10 cellular contexts compared by ENCODE assay signal in the genomic region with DNA sequence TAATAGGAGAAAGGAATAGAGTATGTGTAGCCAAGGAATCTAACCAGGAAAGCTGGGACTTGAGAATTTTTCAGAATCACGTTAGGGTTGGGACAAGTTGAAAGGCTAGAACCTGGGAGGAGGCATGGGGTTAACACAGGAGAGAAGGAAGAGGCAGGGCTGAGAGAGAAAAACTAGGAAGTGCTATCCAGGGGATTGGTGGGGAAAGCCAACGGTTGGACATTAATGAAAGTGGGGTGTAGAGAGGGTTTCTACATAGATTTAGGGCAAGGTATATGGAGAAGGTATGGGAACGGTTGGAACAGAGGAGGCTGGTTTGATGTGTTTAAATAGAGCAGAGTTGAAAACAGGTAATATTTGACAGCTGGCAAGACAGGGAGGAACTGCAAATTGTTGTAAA. TPM values are rescaled to one million over a fixed set of nuclear protein-coding genes. Genes with fewer than 3 reads are reported as not detected.
A peak's percentile ranks its signal among the peaks of the same experiment; 100 is the strongest.
DNase-seq lines count a peak whose midpoint lies in the region; ATAC-seq and TF ChIP-seq lines count a peak whose summit lies in the region.
"Had no signal": no experiment of that assay in that cellular context is flagged by ENCODE, and none has a peak within 500 bp of the region (broad histone marks: within the 10 kb centered on the region; RNA-seq: fewer than 3 reads in every experiment).

No MANE protein-coding gene starts in this region.

- no peaks in the 10 kb centered on the region for H3K27me3 Mint-ChIP-seq in naive B cell

- H3K27ac ChIP-seq in AG04450 (ENCODE audit: low read depth, low read length) (no peak overlapping the region), HUES48 (ENCODE audit: low read depth, low read length) (no peak overlapping the region), breast epithelium (peak overlapping the region in 1 of 2 donors; percentile 26)

- H3K36me3 ChIP-seq in HUES48 (ENCODE audit: control insufficient read depth, insufficient read depth, low read length) (peaks cover 55% of the 10 kb centered on the region), breast epithelium (peaks cover 13% of the 10 kb centered on the region)

- no peaks in the 10 kb centered on the region for H3K9me3 Mint-ChIP-seq in naive B cell

- H3K4me1 ChIP-seq in HUES48 (ENCODE audit: control insufficient read depth, insufficient read depth, low read length): peaks cover 18% of the 10 kb centered on the region
- peaks cover 6 to 22% of the 10 kb centered on the region in 2 donors for H3K4me1 ChIP-seq in breast epithelium

- peaks cover 59 to 74% (median 63%) of the 10 kb centered on the region in 3 donors for H3K4me1 Mint-ChIP-seq in naive B cell

- peaks cover 18 to 54% of the 10 kb centered on the region in 2 donors for H3K36me3 Mint-ChIP-seq in naive B cell

- peak overlapping the region; percentile 17 to 99 (median 91) for H3K4me3 Mint-ChIP-seq in naive B cell

- peak overlapping the region; percentile 4 to 98 (median 45) for H3K27ac Mint-ChIP-seq in naive B cell

- H3K27me3 ChIP-seq in AG04450 (ENCODE audit: control insufficient read depth, insufficient read depth, low read length) (no peaks in the 10 kb centered on the region), HUES48 (ENCODE audit: control insufficient read depth, insufficient read depth, low read length) (no peaks in the 10 kb centered on the region), breast epithelium (no peaks in the 10 kb centered on the region)

- peak overlapping the region; percentile 91 for H3K4me3 ChIP-seq in AG04450 (ENCODE audit: low read depth, low read length)
- H3K4me3 ChIP-seq in HUES48 (ENCODE audit: low read depth, low read length): peak overlapping the region; percentile 94
- H3K4me3 ChIP-seq in breast epithelium: peak overlapping the region; percentile 82 to 94 (median 83)

- CTCF ChIA-PET in AG04450 (lab: Charles Lee): no interaction called here

- peak overlapping the region; percentile 99; the same call in 1 of the 2 replicates for H3K9ac ChIP-seq in HUES48 (ENCODE audit: low read depth, low read length)

- intact Hi-C loops in breast epithelium (cut with DNase I; ENCODE audit: low total_unique reads): loop anchor here (10.0 kb wide), 1 partner anchor 100 kb away; a partner anchor contains a TSS

- POLR2A ChIA-PET in AG04450 (lab: Yijun Ruan, JAX): no interaction called here

- DNase-seq in AG04450 (ENCODE audit: low read depth, low spot score) (no peak), breast epithelium (ENCODE audit: low spot score in 2 of 2) (no peak), naive B cell (no peak), DMS53 (lab: John Stamatoyannopoulos, UW) (no peak), NCI-H2107 treated with DMSO at 0.1 percent for 48 hours (lab: John Stamatoyannopoulos, UW; ENCODE audit: unreplicated experiment) (no peak), SIG-M5 (lab: John Stamatoyannopoulos, UW) (no peak)
- DNase-seq: hippocampal formation, NCI-H1417 had no signal

- H3K9me3 ChIP-seq in AG04450 (ENCODE audit: control insufficient read depth, insufficient read depth, low read length): peaks cover 14% of the 10 kb centered on the region
- no peaks in the 10 kb centered on the region for H3K9me3 ChIP-seq in HUES48 (ENCODE audit: control insufficient read depth, insufficient read depth, low read length)
- no peaks in the 10 kb centered on the region for H3K9me3 ChIP-seq in breast epithelium

- TF ChIP-seq POLR2A in breast epithelium (IDR thresholded peaks at IDR 0.05): no peak

- no peak for TF ChIP-seq CTCF in AG04450 (IDR thresholded peaks at IDR 0.05; ENCODE audit: low read depth, low read length)
- no peak for TF ChIP-seq CTCF in breast epithelium (IDR thresholded peaks at IDR 0.05)

- ATAC-seq in naive B cell (ENCODE audit: low read depth in 2 of 2) (no peak), HG03039 (IDR thresholded peaks at IDR 0.05; ENCODE audit: unreplicated experiment) (no peak)

RNA-seq across cellular contexts. Expression of a gene that starts 2.7 kb away (rescaled TPM):
- 80.5 and 116 TPM in 2 replicates for polyA plus RNA-seq in AG04450 (2011; rRNA removed)
- polyA minus RNA-seq in AG04450 (2011; rRNA and poly(A)+ RNA removed): 130 and 214 TPM in 2 replicates
- 100 to 1,000 TPM; 229 to 416 (median 388) TPM for total RNA-seq in breast epithelium
- 100 to 1,000 TPM in 1 of 6 donors, 10 to 100 TPM in 5; 25.0 to 147 (median 45.1) TPM for polyA plus RNA-seq in naive B cell (ENCODE audit: low read depth in 6 of 6)

RNA-seq across cellular contexts. Expression of a gene that starts 21.9 kb away (rescaled TPM):
- 146 and 230 TPM in 2 replicates for polyA plus RNA-seq in AG04450 (2011; rRNA removed)
- 64.6 and 91.4 TPM in 2 replicates for polyA minus RNA-seq in AG04450 (2011; rRNA and poly(A)+ RNA removed)
- 100 to 1,000 TPM; 147 to 292 (median 230) TPM for total RNA-seq in breast epithelium
- polyA plus RNA-seq in naive B cell (ENCODE audit: low read depth in 6 of 6): 100 to 1,000 TPM; 159 to 241 (median 203) TPM

RNA-seq across cellular contexts. Expression of a gene that starts 32.2 kb away (rescaled TPM):
- polyA plus RNA-seq in AG04450 (2011; rRNA removed): not detected in 2 replicates
- not detected in 2 replicates for polyA minus RNA-seq in AG04450 (2011; rRNA and poly(A)+ RNA removed)
- not detected for total RNA-seq in breast epithelium
- not detected for polyA plus RNA-seq in naive B cell (ENCODE audit: low read depth in 6 of 6)

RNA-seq across cellular contexts. Expression of a gene that starts 35.1 kb away (rescaled TPM):
- 0.32 and 0.46 TPM in 2 replicates for polyA plus RNA-seq in AG04450 (2011; rRNA removed)
- 0.04 and 0.23 TPM in 2 replicates for polyA minus RNA-seq in AG04450 (2011; rRNA and poly(A)+ RNA removed)
- total RNA-seq in breast epithelium: under 1 TPM in 1 of 3 donors, not detected in 2; 0.29 TPM
- under 1 TPM in 1 of 6 donors, not detected in 5; 0.36 TPM for polyA plus RNA-seq in naive B cell (ENCODE audit: low read depth in 6 of 6)

RNA-seq across cellular contexts. Expression of a gene that starts 43.1 kb away (rescaled TPM):
- polyA plus RNA-seq in AG04450 (2011; rRNA removed) (not detected in 2 replicates), naive B cell (ENCODE audit: low read depth in 6 of 6) (not detected)
- polyA minus RNA-seq in AG04450 (2011; rRNA and poly(A)+ RNA removed): not detected in 2 replicates
- total RNA-seq in breast epithelium: not detected
